1 cellular context compared by ENCODE assay signal in the genomic region with DNA sequence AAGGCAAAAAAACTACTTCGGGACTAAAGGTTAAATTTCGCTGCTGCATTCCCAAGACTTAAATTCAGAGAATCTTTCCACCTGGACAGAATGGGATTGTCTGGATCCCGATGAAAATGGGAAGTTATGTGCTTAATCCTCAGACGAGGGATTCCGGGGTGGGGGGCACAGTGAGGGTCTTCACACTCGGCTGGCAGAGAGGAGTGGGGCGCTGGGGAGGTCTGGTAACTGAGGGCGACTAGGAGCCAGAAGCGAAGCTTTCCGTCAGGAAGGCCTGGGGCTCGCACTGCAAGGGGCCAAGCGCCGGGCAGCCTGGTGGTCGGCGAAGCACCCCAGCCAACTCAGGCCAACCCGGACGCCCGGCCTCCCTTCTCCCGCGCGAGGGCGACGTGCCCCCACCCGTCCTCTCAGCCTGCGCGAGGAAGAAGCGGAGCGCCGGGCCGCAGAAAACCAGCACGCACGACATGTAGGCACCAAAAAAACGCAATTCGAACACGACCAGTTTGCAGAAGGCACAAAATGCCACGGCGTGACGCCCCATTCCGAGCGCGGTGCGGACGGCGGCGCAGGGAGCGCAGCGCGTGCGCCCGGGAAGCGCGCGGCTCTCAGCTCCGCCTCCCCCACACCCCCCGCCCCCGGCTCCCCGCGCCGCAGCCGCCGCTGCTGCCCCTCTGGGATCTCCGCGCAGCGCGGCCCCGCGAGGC.
TF ChIP-seq lines count a peak whose summit lies in the region.

No MANE protein-coding gene starts in this region.

TF ChIP-seq in GM12878, 131 proteins besides CTCF, POLR2A, EP300 and RAD21 (continued from another document):
- TF ChIP-seq, protein P1, sequence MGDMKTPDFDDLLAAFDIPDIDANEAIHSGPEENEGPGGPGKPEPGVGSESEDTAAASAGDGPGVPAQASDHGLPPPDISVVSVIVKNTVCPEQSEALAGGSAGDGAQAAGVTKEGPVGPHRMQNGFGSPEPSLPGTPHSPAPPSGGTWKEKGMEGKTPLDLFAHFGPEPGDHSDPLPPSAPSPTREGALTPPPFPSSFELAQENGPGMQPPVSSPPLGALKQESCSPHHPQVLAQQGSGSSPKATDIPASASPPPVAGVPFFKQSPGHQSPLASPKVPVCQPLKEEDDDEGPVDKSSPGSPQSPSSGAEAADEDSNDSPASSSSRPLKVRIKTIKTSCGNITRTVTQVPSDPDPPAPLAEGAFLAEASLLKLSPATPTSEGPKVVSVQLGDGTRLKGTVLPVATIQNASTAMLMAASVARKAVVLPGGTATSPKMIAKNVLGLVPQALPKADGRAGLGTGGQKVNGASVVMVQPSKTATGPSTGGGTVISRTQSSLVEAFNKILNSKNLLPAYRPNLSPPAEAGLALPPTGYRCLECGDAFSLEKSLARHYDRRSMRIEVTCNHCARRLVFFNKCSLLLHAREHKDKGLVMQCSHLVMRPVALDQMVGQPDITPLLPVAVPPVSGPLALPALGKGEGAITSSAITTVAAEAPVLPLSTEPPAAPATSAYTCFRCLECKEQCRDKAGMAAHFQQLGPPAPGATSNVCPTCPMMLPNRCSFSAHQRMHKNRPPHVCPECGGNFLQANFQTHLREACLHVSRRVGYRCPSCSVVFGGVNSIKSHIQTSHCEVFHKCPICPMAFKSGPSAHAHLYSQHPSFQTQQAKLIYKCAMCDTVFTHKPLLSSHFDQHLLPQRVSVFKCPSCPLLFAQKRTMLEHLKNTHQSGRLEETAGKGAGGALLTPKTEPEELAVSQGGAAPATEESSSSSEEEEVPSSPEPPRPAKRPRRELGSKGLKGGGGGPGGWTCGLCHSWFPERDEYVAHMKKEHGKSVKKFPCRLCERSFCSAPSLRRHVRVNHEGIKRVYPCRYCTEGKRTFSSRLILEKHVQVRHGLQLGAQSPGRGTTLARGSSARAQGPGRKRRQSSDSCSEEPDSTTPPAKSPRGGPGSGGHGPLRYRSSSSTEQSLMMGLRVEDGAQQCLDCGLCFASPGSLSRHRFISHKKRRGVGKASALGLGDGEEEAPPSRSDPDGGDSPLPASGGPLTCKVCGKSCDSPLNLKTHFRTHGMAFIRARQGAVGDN (IDR thresholded peaks at IDR 0.05): peak; percentile 74
- TF ChIP-seq USF2 (IDR thresholded peaks at IDR 0.05; ENCODE audit: borderline replicate concordance, low read depth, low read length) (no peak), HDAC6 (IDR thresholded peaks at IDR 0.05; ENCODE audit: unreplicated experiment) (peak; percentile 30), USF1 (IDR thresholded peaks at IDR 0.05; ENCODE audit: borderline replicate concordance, extremely low read length, insufficient read depth, low read depth, low read length) (no peak), IKZF2 (IDR thresholded peaks at IDR 0.05) (peak in 1 of 2 experiments; percentile 46; a peak in 1 of 4 replicates), RUNX3 (IDR thresholded peaks at IDR 0.05; ENCODE audit: low read length) (0 out of 2 replicates have a peak, but pooled peaks have one; percentile 11), CHD2 (IDR thresholded peaks at IDR 0.05; ENCODE audit: borderline replicate concordance, low read depth, low read length) (peak; percentile 13; the same call in 1 of the 2 replicates), CREB1 (IDR thresholded peaks at IDR 0.05; ENCODE audit: low read depth) (0 out of 2 replicates have a peak, but pooled peaks have one; percentile 5), NFYA (IDR thresholded peaks at IDR 0.05; ENCODE audit: borderline replicate concordance, low read depth, low read length) (no peak), ZNF274 (IDR thresholded peaks at IDR 0.05; ENCODE audit: insufficient read depth, insufficient read length) (no peak), TAF1 (IDR thresholded peaks at IDR 0.05; ENCODE audit: borderline replicate concordance, low read depth, low read length) (0 out of 2 replicates have a peak, but pooled peaks have one; percentile 14), NR2C2 (IDR thresholded peaks at IDR 0.05; ENCODE audit: borderline replicate concordance, control insufficient read depth, insufficient read length, low read depth) (no peak), LARP7 (IDR thresholded peaks at IDR 0.05) (peak; percentile 30; the same call in 1 of the 2 replicates), HCFC1 (IDR thresholded peaks at IDR 0.05; ENCODE audit: low read length) (no peak), YY1 (IDR thresholded peaks at IDR 0.05; ENCODE audit: low read depth, low read length) (0 out of 2 replicates have a peak, but pooled peaks have one; percentile 41), SMARCA5 (IDR thresholded peaks at IDR 0.05) (peak; percentile 53), MXI1 (IDR thresholded peaks at IDR 0.05; ENCODE audit: low read depth, low read length) (peak; percentile 66; the same call in 1 of the 2 replicates), SRF (IDR thresholded peaks at IDR 0.05; ENCODE audit: low read depth in 2 of 2, low read length in 2 of 2) (no peak), EED (IDR thresholded peaks at IDR 0.05; ENCODE audit: low read depth) (0 out of 2 replicates have a peak, but pooled peaks have one; percentile 27), SMAD5 (IDR thresholded peaks at IDR 0.05; ENCODE audit: low read depth) (0 out of 2 replicates have a peak, but pooled peaks have one; percentile 4), DPF2 (IDR thresholded peaks at IDR 0.05) (peak; percentile 59), IKZF1 (conservative IDR thresholded peaks at IDR 0.05) (peak; percentile 49), SMC3 (IDR thresholded peaks at IDR 0.05; ENCODE audit: borderline replicate concordance, low read length) (peak; percentile 33; the same call in 1 of the 2 replicates), RBBP5 (conservative IDR thresholded peaks at IDR 0.05) (0 out of 2 replicates have a peak, but pooled peaks have one; percentile 54), MEF2B (IDR thresholded peaks at IDR 0.05; ENCODE audit: partially characterized antibody, poor library complexity, severe bottlenecking) (no peak), SUZ12 (IDR thresholded peaks at IDR 0.05; ENCODE audit: unreplicated experiment) (no peak), MYC (IDR thresholded peaks at IDR 0.05; ENCODE audit: insufficient read depth, insufficient read length, insufficient replicate concordance, low read length, severe bottlenecking) (peak; percentile 32), HDGF (IDR thresholded peaks at IDR 0.05) (peak; percentile 52; the same call in 1 of the 2 replicates)
- TF ChIP-seq, protein P2, sequence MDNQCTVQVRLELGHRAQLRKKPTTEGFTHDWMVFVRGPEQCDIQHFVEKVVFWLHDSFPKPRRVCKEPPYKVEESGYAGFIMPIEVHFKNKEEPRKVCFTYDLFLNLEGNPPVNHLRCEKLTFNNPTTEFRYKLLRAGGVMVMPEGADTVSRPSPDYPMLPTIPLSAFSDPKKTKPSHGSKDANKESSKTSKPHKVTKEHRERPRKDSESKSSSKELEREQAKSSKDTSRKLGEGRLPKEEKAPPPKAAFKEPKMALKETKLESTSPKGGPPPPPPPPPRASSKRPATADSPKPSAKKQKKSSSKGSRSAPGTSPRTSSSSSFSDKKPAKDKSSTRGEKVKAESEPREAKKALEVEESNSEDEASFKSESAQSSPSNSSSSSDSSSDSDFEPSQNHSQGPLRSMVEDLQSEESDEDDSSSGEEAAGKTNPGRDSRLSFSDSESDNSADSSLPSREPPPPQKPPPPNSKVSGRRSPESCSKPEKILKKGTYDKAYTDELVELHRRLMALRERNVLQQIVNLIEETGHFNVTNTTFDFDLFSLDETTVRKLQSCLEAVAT (IDR thresholded peaks at IDR 0.05): 0 out of 2 replicates have a peak, but pooled peaks have one; percentile 40
- TF ChIP-seq, protein P3, sequence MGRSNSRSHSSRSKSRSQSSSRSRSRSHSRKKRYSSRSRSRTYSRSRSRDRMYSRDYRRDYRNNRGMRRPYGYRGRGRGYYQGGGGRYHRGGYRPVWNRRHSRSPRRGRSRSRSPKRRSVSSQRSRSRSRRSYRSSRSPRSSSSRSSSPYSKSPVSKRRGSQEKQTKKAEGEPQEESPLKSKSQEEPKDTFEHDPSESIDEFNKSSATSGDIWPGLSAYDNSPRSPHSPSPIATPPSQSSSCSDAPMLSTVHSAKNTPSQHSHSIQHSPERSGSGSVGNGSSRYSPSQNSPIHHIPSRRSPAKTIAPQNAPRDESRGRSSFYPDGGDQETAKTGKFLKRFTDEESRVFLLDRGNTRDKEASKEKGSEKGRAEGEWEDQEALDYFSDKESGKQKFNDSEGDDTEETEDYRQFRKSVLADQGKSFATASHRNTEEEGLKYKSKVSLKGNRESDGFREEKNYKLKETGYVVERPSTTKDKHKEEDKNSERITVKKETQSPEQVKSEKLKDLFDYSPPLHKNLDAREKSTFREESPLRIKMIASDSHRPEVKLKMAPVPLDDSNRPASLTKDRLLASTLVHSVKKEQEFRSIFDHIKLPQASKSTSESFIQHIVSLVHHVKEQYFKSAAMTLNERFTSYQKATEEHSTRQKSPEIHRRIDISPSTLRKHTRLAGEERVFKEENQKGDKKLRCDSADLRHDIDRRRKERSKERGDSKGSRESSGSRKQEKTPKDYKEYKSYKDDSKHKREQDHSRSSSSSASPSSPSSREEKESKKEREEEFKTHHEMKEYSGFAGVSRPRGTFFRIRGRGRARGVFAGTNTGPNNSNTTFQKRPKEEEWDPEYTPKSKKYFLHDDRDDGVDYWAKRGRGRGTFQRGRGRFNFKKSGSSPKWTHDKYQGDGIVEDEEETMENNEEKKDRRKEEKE (IDR thresholded peaks at IDR 0.05): no peak
TF ChIP-seq in GM12878: peak in this region for 26.
